ENCODE assay signal across 15 cellular contexts in the genomic region with DNA sequence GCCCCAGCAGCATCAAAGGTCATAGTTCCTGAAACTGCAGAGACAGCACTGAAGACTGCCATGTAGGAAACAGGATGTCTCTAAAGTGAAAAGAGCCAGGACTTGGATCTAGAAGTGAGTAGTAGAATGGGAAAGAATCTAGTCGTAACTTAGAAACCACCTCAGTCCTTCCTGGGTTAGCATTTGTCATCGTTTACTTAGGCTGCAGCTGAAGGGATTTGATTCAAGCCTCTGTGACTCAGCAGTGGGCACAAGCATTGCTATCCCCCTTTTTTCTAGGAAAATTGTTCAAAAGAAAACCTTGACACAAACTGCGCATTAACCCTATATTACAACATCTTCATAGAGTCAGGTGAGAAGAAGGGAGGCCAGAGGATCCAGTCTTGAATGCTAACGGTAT. TPM values are rescaled to one million over a fixed set of nuclear protein-coding genes. Genes with fewer than 3 reads are reported as not detected.
DNase-seq lines count a peak whose midpoint lies in the region; ATAC-seq, FAIRE-seq and TF ChIP-seq lines count a peak whose summit lies in the region.
"Not testable (repeated sequence)": the region's sequence is repeated elsewhere in the genome, so short reads cannot be mapped to it uniquely, and the experiment has no call there.
"Had no signal": no experiment of that assay in that cellular context is flagged by ENCODE, and none has a peak within 500 bp of the region (broad histone marks: within the 10 kb centered on the region; RNA-seq: fewer than 3 reads in every experiment).

No MANE protein-coding gene starts in this region.

- not testable (repeated sequence) for H3K27me3 Mint-ChIP-seq in activated CD4-positive, alpha-beta T cell treated with anti-CD3 and anti-CD28 coated beads for 36 hours

- H3K36me3 ChIP-seq in MG63; bronchial epithelial cell (ENCODE audit: control insufficient read depth, insufficient read depth, low read length); left lung: not testable (repeated sequence)

- intact Hi-C loops in activated CD4-positive, alpha-beta T cell treated with anti-CD3 and anti-CD28 coated beads for 36 hours (cut with DNase I, micrococcal nuclease); left lung (cut with DNase I): not testable (repeated sequence)

- POLR2A ChIA-PET in activated CD4-positive, alpha-beta T cell treated with anti-CD3 and anti-CD28 coated beads for 36 hours (lab: Charles Lee): not testable (repeated sequence)

- CTCF ChIA-PET in activated CD4-positive, alpha-beta T cell treated with anti-CD3 and anti-CD28 coated beads for 36 hours (lab: Charles Lee): not testable (repeated sequence)

- not testable (repeated sequence) for H3K4me3 Mint-ChIP-seq in activated CD4-positive, alpha-beta T cell treated with anti-CD3 and anti-CD28 coated beads for 36 hours

- H3K4me1 Mint-ChIP-seq in activated CD4-positive, alpha-beta T cell treated with anti-CD3 and anti-CD28 coated beads for 36 hours: not testable (repeated sequence)

- not testable (repeated sequence) for H3K27me3 ChIP-seq in MG63; bronchial epithelial cell (ENCODE audit: control insufficient read depth, insufficient read depth, low read length); left lung

- H3K27ac Mint-ChIP-seq in activated CD4-positive, alpha-beta T cell treated with anti-CD3 and anti-CD28 coated beads for 36 hours: not testable (repeated sequence)
- H3K27ac Mint-ChIP-seq in activated naive CD4-positive, alpha-beta T cell treated with anti-CD3 and anti-CD28 coated beads, Interleukin-2, amount 50 U/mL, for 72 hours: peak overlapping the region in 1 of 2 donors; percentile 79

- not testable (repeated sequence) for H3K4me1 ChIP-seq in left lung

- not testable (repeated sequence) for H3K4me3 ChIP-seq in MG63; bronchial epithelial cell (ENCODE audit: low read depth, low read length); left lung

- DNase-seq in CD1c-positive myeloid dendritic cell (ENCODE audit: extremely low spot score) (peak; percentile 3), ELR (ENCODE audit: low read depth) (peak; percentile 8), MG63 (peak; percentile 31), bronchial epithelial cell (ENCODE audit: low read depth) (peak; percentile 30)
- not testable (repeated sequence) for DNase-seq in activated CD4-positive, alpha-beta T cell treated with anti-CD3 and anti-CD28 coated beads for 36 hours; activated naive CD4-positive, alpha-beta T cell treated with anti-CD3 and anti-CD28 coated beads, Interleukin-2, amount 50 U/mL, for 72 hours (ENCODE audit: low spot score in 2 of 2); left lung

- H3K27ac ChIP-seq in left lung: not testable (repeated sequence)

- not testable (repeated sequence) for H3K36me3 Mint-ChIP-seq in activated CD4-positive, alpha-beta T cell treated with anti-CD3 and anti-CD28 coated beads for 36 hours (ENCODE audit: low read depth); activated naive CD4-positive, alpha-beta T cell treated with anti-CD3 and anti-CD28 coated beads, Interleukin-2, amount 50 U/mL, for 72 hours

- ATAC-seq in activated CD4-positive, alpha-beta T cell treated with anti-CD3 and anti-CD28 coated beads for 36 hours: peak; percentile 14
- ATAC-seq in activated naive CD4-positive, alpha-beta T cell treated with anti-CD3 and anti-CD28 coated beads, Interleukin-2, amount 50 U/mL, for 72 hours: peak; percentile 31 to 53
- ATAC-seq in left lung: peak; percentile 42

- H3K9me3 ChIP-seq in MG63, left lung: not testable (repeated sequence)

- not testable (repeated sequence) for TF ChIP-seq CTCF in bronchial epithelial cell (IDR thresholded peaks at IDR 0.05; ENCODE audit: insufficient read depth, low read length, severe bottlenecking); left lung (IDR thresholded peaks at IDR 0.05)

- FAIRE-seq in bronchial epithelial cell (lab: Jason Lieb, UNC): peak; percentile 47

- not testable (repeated sequence) for H3K9me3 Mint-ChIP-seq in activated CD4-positive, alpha-beta T cell treated with anti-CD3 and anti-CD28 coated beads for 36 hours (ENCODE audit: low read depth); activated naive CD4-positive, alpha-beta T cell treated with anti-CD3 and anti-CD28 coated beads, Interleukin-2, amount 50 U/mL, for 72 hours

RNA-seq across cellular contexts. Expression of gene FCGR1A, which starts 11.8 kb away (rescaled TPM):
- not detected in 2 replicates for total RNA-seq in MG63 (2014; rRNA removed; shearing (Covaris generic); ENCODE audit: low replicate concordance)
- not detected for total RNA-seq in activated CD4-positive, alpha-beta T cell treated with anti-CD3 and anti-CD28 coated beads for 36 hours
- total RNA-seq in activated naive CD4-positive, alpha-beta T cell treated with anti-CD3 and anti-CD28 coated beads, Interleukin-2, amount 50 U/mL, for 72 hours: not detected
- not detected in 2 replicates for total RNA-seq in bronchial epithelial cell
- total RNA-seq in left lung: 10 to 100 TPM; 16.7 to 43.6 TPM
- total RNA-seq: B cell; CD4-positive, CD25-positive, alpha-beta regulatory T cell; CD8-positive, alpha-beta memory T cell; G401; GM12878; H7; HepG2; HFFc6 had no signal

Comparison
In these comparisons a context has a peak if more than half of its experiments do, and no peak if none do; other contexts are left out.
1. RNA of gene FCGR1A, which starts 11.8 kb away (total RNA-seq): 16.7 to 43.6 TPM in left lung; not detected in activated naive CD4-positive, alpha-beta T cell treated with anti-CD3 and anti-CD28 coated beads, Interleukin-2, amount 50 U/mL, for 72 hours, not detected in MG63, not detected in activated CD4-positive, alpha-beta T cell treated with anti-CD3 and anti-CD28 coated beads for 36 hours and not detected in bronchial epithelial cell; every median in the first group is over 10 times any median in the second.
2. Peak in every context shown above with its lines, with median percentiles within 50 percentile points of each other: ATAC-seq.